22 cellular contexts compared by ENCODE assay signal in the genomic region with DNA sequence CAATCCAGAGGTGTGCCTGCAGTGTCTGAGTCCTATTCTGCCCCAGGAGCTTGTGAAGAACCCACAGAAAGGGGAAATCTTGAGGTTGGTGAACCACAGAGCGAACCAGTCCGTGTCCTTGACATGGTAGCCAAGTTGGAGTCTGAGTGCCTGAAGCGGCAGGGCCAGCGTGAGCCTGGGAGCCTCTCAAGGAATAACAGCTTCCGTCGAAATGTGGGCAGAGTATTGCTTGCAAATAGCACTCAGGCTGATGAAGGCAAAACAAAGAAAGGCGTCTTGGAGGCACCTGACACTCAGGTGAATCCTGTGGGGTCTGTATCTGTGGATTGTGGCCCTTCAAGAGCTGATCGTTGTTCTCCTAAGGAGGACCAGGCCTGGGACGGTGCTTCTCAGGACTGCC.
DNase-seq lines count a peak whose midpoint lies in the region; ATAC-seq and TF ChIP-seq lines count a peak whose summit lies in the region.
"Had no signal": no experiment of that assay in that cellular context is flagged by ENCODE, and none has a peak within 500 bp of the region (broad histone marks: within the 10 kb centered on the region; RNA-seq: fewer than 3 reads in every experiment).

No MANE protein-coding gene starts in this region.

- peaks cover 50% of the 10 kb centered on the region for H3K4me1 Mint-ChIP-seq in CD4-positive, alpha-beta T cell (ENCODE audit: low read depth)
- peaks cover 36 to 73% (median 56%) of the 10 kb centered on the region in 4 donors for H3K4me1 Mint-ChIP-seq in CD4-positive, alpha-beta memory T cell
- H3K4me1 Mint-ChIP-seq in central memory CD8-positive, alpha-beta T cell: peaks cover 43% of the 10 kb centered on the region
- H3K4me1 Mint-ChIP-seq in naive thymus-derived CD4-positive, alpha-beta T cell: peaks cover 17 to 54% (median 44%) of the 10 kb centered on the region in 7 donors

- H3K36me3 Mint-ChIP-seq in CD4-positive, alpha-beta T cell (ENCODE audit: low read depth): peaks cover 24% of the 10 kb centered on the region
- peaks cover 5 to 31% of the 10 kb centered on the region in 2 donors for H3K36me3 Mint-ChIP-seq in CD4-positive, alpha-beta memory T cell
- H3K36me3 Mint-ChIP-seq in central memory CD8-positive, alpha-beta T cell (ENCODE audit: insufficient read depth): peaks cover 4% of the 10 kb centered on the region
- peaks cover 0 to 13% (median 7%) of the 10 kb centered on the region in 5 donors for H3K36me3 Mint-ChIP-seq in naive thymus-derived CD4-positive, alpha-beta T cell

- H3K27me3 Mint-ChIP-seq in CD4-positive, alpha-beta T cell: no peaks in the 10 kb centered on the region
- no peaks in the 10 kb centered on the region for H3K27me3 Mint-ChIP-seq in CD4-positive, alpha-beta memory T cell
- H3K27me3 Mint-ChIP-seq in central memory CD8-positive, alpha-beta T cell: no peaks in the 10 kb centered on the region
- H3K27me3 Mint-ChIP-seq in naive thymus-derived CD4-positive, alpha-beta T cell: no peaks in the 10 kb centered on the region

- H3K9me3 ChIP-seq in CD4-positive, alpha-beta T cell (ENCODE audit: control insufficient read depth, low read length): no peaks in the 10 kb centered on the region
- H3K9me3 ChIP-seq in CD4-positive, alpha-beta memory T cell (ENCODE audit: control insufficient read depth in 1 of 2, low read length in 2 of 2): no peaks in the 10 kb centered on the region
- no peaks in the 10 kb centered on the region for H3K9me3 ChIP-seq in naive thymus-derived CD4-positive, alpha-beta T cell (ENCODE audit: control insufficient read depth in 2 of 3, low read length in 3 of 3)
- H3K9me3 ChIP-seq: BE2C, SJCRH30 had no signal

- peak overlapping the region; percentile 46 for H3K27ac Mint-ChIP-seq in CD4-positive, alpha-beta T cell
- peak overlapping the region in 6 of 7 donors; percentile 11 to 89 (median 76) for H3K27ac Mint-ChIP-seq in CD4-positive, alpha-beta memory T cell
- H3K27ac Mint-ChIP-seq in central memory CD8-positive, alpha-beta T cell (ENCODE audit: low read depth): peak overlapping the region; percentile 11
- peak overlapping the region in 7 of 9 donors; percentile 33 to 96 (median 73) for H3K27ac Mint-ChIP-seq in naive thymus-derived CD4-positive, alpha-beta T cell

- intact Hi-C loops in CD4-positive, alpha-beta T cell (cut with DNase I, micrococcal nuclease): loop anchor here in 1 of 2 experiments (5.0 kb wide), 1 partner anchor 81 kb away; no protein-coding TSS in a partner anchor
- intact Hi-C loops in CD4-positive, alpha-beta memory T cell (cut with micrococcal nuclease): loop anchor here (5.0 kb wide), 1 partner anchor 34 kb away; no protein-coding TSS in a partner anchor
- intact Hi-C loops in naive thymus-derived CD4-positive, alpha-beta T cell (cut with micrococcal nuclease): loop anchor here in 1 of 2 donors (10.0 kb wide), 3 partner anchors 296 to 786 kb away; a partner anchor contains a TSS

- no peak for ATAC-seq in CD4-positive, alpha-beta T cell (ENCODE audit: poor library complexity)
- no peak for ATAC-seq in central memory CD8-positive, alpha-beta T cell (replicated peaks; ENCODE audit: extremely low read depth, poor library complexity, severe bottlenecking)
- ATAC-seq in naive thymus-derived CD4-positive, alpha-beta T cell: no peak
- ATAC-seq: K562, PC-3, Right ventricle myocardium inferior, SK-N-SH treated with all-trans-retinoic acid at 6 μM for 48 hours had no signal

- no peak overlapping the region for H3K4me3 Mint-ChIP-seq in CD4-positive, alpha-beta T cell
- H3K4me3 Mint-ChIP-seq in CD4-positive, alpha-beta memory T cell: no peak overlapping the region
- H3K4me3 Mint-ChIP-seq in central memory CD8-positive, alpha-beta T cell: no peak overlapping the region
- no peak overlapping the region for H3K4me3 Mint-ChIP-seq in naive thymus-derived CD4-positive, alpha-beta T cell
- H3K4me3 Mint-ChIP-seq: CD14-positive monocyte had no signal

- no peak overlapping the region for H3K27ac ChIP-seq in CD4-positive, alpha-beta T cell (ENCODE audit: low read depth, low read length)
- H3K27ac ChIP-seq in CD4-positive, alpha-beta memory T cell (ENCODE audit: low read depth, low read length): no peak overlapping the region
- H3K27ac ChIP-seq in naive thymus-derived CD4-positive, alpha-beta T cell (ENCODE audit: low read depth, low read length): no peak overlapping the region
- H3K27ac ChIP-seq: GM23248, SJCRH30 had no signal

- no peak for DNase-seq in CD4-positive, alpha-beta T cell
- no peak for DNase-seq in CD4-positive, alpha-beta memory T cell
- no peak for DNase-seq in central memory CD8-positive, alpha-beta T cell (ENCODE audit: low spot score in 2 of 2)
- DNase-seq in naive thymus-derived CD4-positive, alpha-beta T cell: no peak
- no peak for DNase-seq in SKM-1 treated with dmso at 0.1 percent for 144 hours (lab: John Stamatoyannopoulos, UW; ENCODE audit: unreplicated experiment)
- DNase-seq in NOMO-1 treated with DMSO at 0.1 percent for 48 hours (lab: John Stamatoyannopoulos, UW; ENCODE audit: unreplicated experiment): no peak
- no peak for DNase-seq in glomerular visceral epithelial cell (ENCODE audit: extremely low spot score)
- DNase-seq: BE2C, GM23248, H7, Kasumi-1, NCI-H1092 treated with DMSO at 0.1 percent for 48 hours, NCI-H1436, NCI-H187, NCI-H2081 treated with DMSO at 0.1 percent for 48 hours, NCI-H748 treated with DMSO at 0.1 percent for 48 hours, PC-3, SJCRH30 had no signal

- H3K4me1 ChIP-seq in CD4-positive, alpha-beta memory T cell (ENCODE audit: insufficient read depth, low read length): peaks cover 62% of the 10 kb centered on the region
- peaks cover 5 to 13% of the 10 kb centered on the region in 2 donors for H3K4me1 ChIP-seq in naive thymus-derived CD4-positive, alpha-beta T cell (ENCODE audit: control insufficient read depth in 2 of 2, insufficient read depth in 2 of 2, low read length in 2 of 2)
- H3K4me1 ChIP-seq: SJCRH30 had no signal

- no peak for TF ChIP-seq CTCF in CD4-positive, alpha-beta T cell (IDR thresholded peaks at IDR 0.05)

- H3K4me3 ChIP-seq in CD4-positive, alpha-beta memory T cell (ENCODE audit: low read length in 2 of 2): no peak overlapping the region
- no peak overlapping the region for H3K4me3 ChIP-seq in naive thymus-derived CD4-positive, alpha-beta T cell (ENCODE audit: low read length)
- H3K4me3 ChIP-seq: GM23248, K562, SJCRH30 had no signal

- H3K9me3 Mint-ChIP-seq in CD4-positive, alpha-beta T cell: no peaks in the 10 kb centered on the region
- H3K9me3 Mint-ChIP-seq in CD4-positive, alpha-beta memory T cell: no peaks in the 10 kb centered on the region
- no peaks in the 10 kb centered on the region for H3K9me3 Mint-ChIP-seq in central memory CD8-positive, alpha-beta T cell
- H3K9me3 Mint-ChIP-seq in naive thymus-derived CD4-positive, alpha-beta T cell: no peaks in the 10 kb centered on the region
- H3K9me3 Mint-ChIP-seq: CD14-positive monocyte had no signal

- POLR2A ChIA-PET in CD4-positive, alpha-beta T cell (lab: Charles Lee): no interaction called here
- POLR2A ChIA-PET in CD4-positive, alpha-beta memory T cell (lab: Charles Lee; ENCODE audit: partially characterized antibody): interaction anchor here (1.7 to 3.2 kb wide), 2 partner anchors 13 to 18 kb away, joined by 4 to 17 read pairs; no protein-coding TSS in a partner anchor
- POLR2A ChIA-PET in naive thymus-derived CD4-positive, alpha-beta T cell (lab: Charles Lee): interaction anchor here (1.6 kb wide), 1 partner anchor 13 kb away, joined by 4 read pairs; no protein-coding TSS in a partner anchor

- H3K27me3 ChIP-seq in CD4-positive, alpha-beta T cell (ENCODE audit: control insufficient read depth, insufficient read depth, low read length): no peaks in the 10 kb centered on the region
- no peaks in the 10 kb centered on the region for H3K27me3 ChIP-seq in CD4-positive, alpha-beta memory T cell (ENCODE audit: insufficient read depth, low read length)
- H3K27me3 ChIP-seq in naive thymus-derived CD4-positive, alpha-beta T cell (ENCODE audit: control insufficient read depth in 2 of 2, insufficient read depth in 2 of 2, low read length in 2 of 2): no peaks in the 10 kb centered on the region
- H3K27me3 ChIP-seq: BE2C, SJCRH30 had no signal

- CTCF ChIA-PET in CD4-positive, alpha-beta T cell (lab: Charles Lee): interaction anchor here (1.0 to 4.8 kb wide), 2 partner anchors 53 to 79 kb away, joined by 3 to 49 read pairs; a partner anchor contains a TSS
- CTCF ChIA-PET in CD4-positive, alpha-beta memory T cell (lab: Charles Lee; ENCODE audit: partially characterized antibody): interaction anchor here (1.0 to 14.0 kb wide), 6 partner anchors 10 to 105 kb away, joined by 3 to 348 read pairs (median 6); a partner anchor contains a TSS
- CTCF ChIA-PET in naive thymus-derived CD4-positive, alpha-beta T cell (lab: Charles Lee): interaction anchor here (0.8 to 6.1 kb wide), 6 partner anchors 14 to 106 kb away, joined by 3 to 77 read pairs (median 3); a partner anchor contains a TSS

- H3K36me3 ChIP-seq in CD4-positive, alpha-beta memory T cell (ENCODE audit: insufficient read depth, low read length): peaks cover 12% of the 10 kb centered on the region
- peaks cover 0 to 23% (median 0%) of the 10 kb centered on the region in 3 experiments for H3K36me3 ChIP-seq in naive thymus-derived CD4-positive, alpha-beta T cell (ENCODE audit: control insufficient read depth in 2 of 3, insufficient read depth in 3 of 3, low read length in 3 of 3)

Comparison
In these comparisons a context has a peak if more than half of its experiments do, and no peak if none do; other contexts are left out.
1. H3K27ac Mint-ChIP-seq: peak in every context shown above with its lines; median percentile 76 in CD4-positive, alpha-beta memory T cell; 73 in naive thymus-derived CD4-positive, alpha-beta T cell; 46 in CD4-positive, alpha-beta T cell; 11 in central memory CD8-positive, alpha-beta T cell.